Comparison of ENCODE assay signal across 1 cellular context in the genomic region with DNA sequence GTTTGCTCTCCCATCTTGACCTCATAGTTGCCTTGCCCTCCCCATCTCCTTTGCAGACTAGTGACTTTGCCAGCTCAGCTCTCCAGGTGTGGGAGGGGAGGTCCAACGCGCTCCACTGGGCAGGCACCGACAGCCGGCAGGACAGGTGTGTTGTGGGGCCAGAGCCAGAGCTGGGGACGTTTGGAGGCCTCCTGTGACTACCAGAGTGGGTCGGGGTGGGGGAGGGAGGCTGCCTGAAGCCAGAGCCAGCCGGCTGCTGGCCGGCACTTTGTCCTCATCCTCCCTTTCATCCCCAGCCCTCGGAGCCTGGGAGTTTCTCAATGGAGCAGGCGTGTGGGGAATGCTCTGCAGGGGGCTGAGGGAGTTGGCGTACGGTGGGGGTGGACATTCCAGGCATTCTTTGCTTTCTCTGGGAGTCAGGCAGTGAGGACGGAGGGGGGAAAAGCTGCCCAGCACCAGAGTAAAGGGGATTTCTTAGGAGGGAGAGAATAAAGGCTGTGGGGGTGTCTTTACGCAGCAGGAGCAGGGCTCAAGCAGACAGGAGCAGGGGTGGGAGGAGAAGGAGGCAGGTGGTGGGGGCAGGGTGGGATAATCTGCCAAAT.
TF ChIP-seq lines count a peak whose summit lies in the region.

No MANE protein-coding gene starts in this region.

TF ChIP-seq in SK-N-SH, 30 proteins besides CTCF, POLR2A, EP300 and RAD21 (continued from another document):
- TF ChIP-seq ELF1 (IDR thresholded peaks at IDR 0.05): no peak
- no peak for TF ChIP-seq FOXJ3 (CRISPR knock-in tag; IDR thresholded peaks at IDR 0.05)
- TF ChIP-seq, protein P1, sequence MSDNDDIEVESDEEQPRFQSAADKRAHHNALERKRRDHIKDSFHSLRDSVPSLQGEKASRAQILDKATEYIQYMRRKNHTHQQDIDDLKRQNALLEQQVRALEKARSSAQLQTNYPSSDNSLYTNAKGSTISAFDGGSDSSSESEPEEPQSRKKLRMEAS (IDR thresholded peaks at IDR 0.05; ENCODE audit: low read depth): peak; percentile 76
- TF ChIP-seq RXRA (IDR thresholded peaks at IDR 0.05; ENCODE audit: borderline replicate concordance, low read depth): peak; percentile 86; the same call in 1 of the 2 replicates
- no peak for TF ChIP-seq NRF1 (IDR thresholded peaks at IDR 0.05; ENCODE audit: low read depth, low read length)
- TF ChIP-seq CHD2 (IDR thresholded peaks at IDR 0.05; ENCODE audit: low read length, partially characterized antibody): no peak
- TF ChIP-seq FOSL2 (IDR thresholded peaks at IDR 0.05; ENCODE audit: borderline replicate concordance, low read depth): peak; percentile 38; the same call in 1 of the 2 replicates
- no peak for TF ChIP-seq MXI1 (IDR thresholded peaks at IDR 0.05; ENCODE audit: low read depth, low read length)
- peak; percentile 90 for TF ChIP-seq TCF12 (IDR thresholded peaks at IDR 0.05)
- TF ChIP-seq POLR2AphosphoS5 (IDR thresholded peaks at IDR 0.05; ENCODE audit: low read depth, low read length): peak; percentile 76; the same call in 1 of the 2 replicates
- TF ChIP-seq YY1 (IDR thresholded peaks at IDR 0.05; ENCODE audit: low read depth): no peak; the same call in 1 of the 2 replicates
- TF ChIP-seq JUND (IDR thresholded peaks at IDR 0.05): peak; percentile 75
- TF ChIP-seq TEAD4 (IDR thresholded peaks at IDR 0.05; ENCODE audit: borderline replicate concordance, insufficient read depth): peak; percentile 100
- TF ChIP-seq, protein P2, sequence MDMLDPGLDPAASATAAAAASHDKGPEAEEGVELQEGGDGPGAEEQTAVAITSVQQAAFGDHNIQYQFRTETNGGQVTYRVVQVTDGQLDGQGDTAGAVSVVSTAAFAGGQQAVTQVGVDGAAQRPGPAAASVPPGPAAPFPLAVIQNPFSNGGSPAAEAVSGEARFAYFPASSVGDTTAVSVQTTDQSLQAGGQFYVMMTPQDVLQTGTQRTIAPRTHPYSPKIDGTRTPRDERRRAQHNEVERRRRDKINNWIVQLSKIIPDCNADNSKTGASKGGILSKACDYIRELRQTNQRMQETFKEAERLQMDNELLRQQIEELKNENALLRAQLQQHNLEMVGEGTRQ (IDR thresholded peaks at IDR 0.05; ENCODE audit: borderline replicate concordance, low read depth, low read length): no peak
- TF ChIP-seq GATA2 (CRISPR knock-in tag; IDR thresholded peaks at IDR 0.05): no peak
- no peak for TF ChIP-seq RFX5 (IDR thresholded peaks at IDR 0.05; ENCODE audit: low read length)
- no peak for TF ChIP-seq EZH2phosphoT487 (IDR thresholded peaks at IDR 0.05; ENCODE audit: borderline replicate concordance, low read depth)
- TF ChIP-seq, protein P3, sequence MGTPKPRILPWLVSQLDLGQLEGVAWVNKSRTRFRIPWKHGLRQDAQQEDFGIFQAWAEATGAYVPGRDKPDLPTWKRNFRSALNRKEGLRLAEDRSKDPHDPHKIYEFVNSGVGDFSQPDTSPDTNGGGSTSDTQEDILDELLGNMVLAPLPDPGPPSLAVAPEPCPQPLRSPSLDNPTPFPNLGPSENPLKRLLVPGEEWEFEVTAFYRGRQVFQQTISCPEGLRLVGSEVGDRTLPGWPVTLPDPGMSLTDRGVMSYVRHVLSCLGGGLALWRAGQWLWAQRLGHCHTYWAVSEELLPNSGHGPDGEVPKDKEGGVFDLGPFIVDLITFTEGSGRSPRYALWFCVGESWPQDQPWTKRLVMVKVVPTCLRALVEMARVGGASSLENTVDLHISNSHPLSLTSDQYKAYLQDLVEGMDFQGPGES (IDR thresholded peaks at IDR 0.05; ENCODE audit: low read depth, low read length): no peak
- no peak for TF ChIP-seq GABPA (IDR thresholded peaks at IDR 0.05; ENCODE audit: low read depth)
- no peak for TF ChIP-seq SMC3 (IDR thresholded peaks at IDR 0.05; ENCODE audit: low read depth, low read length)
- TF ChIP-seq TAF1 (IDR thresholded peaks at IDR 0.05; ENCODE audit: borderline replicate concordance, low read depth, low read length): 0 out of 2 replicates have a peak, but pooled peaks have one; percentile 39
- peak; percentile 42; the same call in 1 of the 2 replicates for TF ChIP-seq MEF2A (IDR thresholded peaks at IDR 0.05; ENCODE audit: borderline replicate concordance, low read depth)
- TF ChIP-seq, protein P4, sequence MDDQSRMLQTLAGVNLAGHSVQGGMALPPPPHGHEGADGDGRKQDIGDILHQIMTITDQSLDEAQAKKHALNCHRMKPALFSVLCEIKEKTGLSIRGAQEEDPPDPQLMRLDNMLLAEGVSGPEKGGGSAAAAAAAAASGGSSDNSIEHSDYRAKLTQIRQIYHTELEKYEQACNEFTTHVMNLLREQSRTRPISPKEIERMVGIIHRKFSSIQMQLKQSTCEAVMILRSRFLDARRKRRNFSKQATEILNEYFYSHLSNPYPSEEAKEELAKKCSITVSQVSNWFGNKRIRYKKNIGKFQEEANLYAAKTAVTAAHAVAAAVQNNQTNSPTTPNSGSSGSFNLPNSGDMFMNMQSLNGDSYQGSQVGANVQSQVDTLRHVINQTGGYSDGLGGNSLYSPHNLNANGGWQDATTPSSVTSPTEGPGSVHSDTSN (IDR thresholded peaks at IDR 0.05): peak; percentile 72
- TF ChIP-seq NFIC (IDR thresholded peaks at IDR 0.05; ENCODE audit: borderline replicate concordance): peak; percentile 82
- no peak for TF ChIP-seq FOXM1 (IDR thresholded peaks at IDR 0.05; ENCODE audit: low read depth)
